In the genomic region with DNA sequence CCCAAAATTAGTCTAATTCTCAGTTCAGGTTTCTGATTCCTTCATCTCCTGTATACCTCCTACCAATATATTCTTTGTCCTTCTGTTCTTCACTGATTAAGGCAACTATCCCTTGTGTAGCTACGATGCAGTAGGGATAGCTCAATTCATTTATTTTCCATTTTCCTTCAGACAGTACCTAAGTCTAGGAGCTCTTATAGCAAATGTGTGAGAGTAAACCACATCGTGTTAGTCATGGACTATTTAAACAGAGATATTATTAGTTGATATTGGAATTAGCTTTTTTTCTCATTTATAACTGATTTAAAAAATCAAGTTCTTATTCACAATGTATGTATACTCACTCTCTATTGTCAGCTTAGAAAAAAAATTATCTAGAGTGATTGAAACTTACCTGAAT, we compare ENCODE assay signal across 24 cellular contexts.
DNase-seq lines count a peak whose midpoint lies in the region; ATAC-seq, FAIRE-seq and TF ChIP-seq lines count a peak whose summit lies in the region.
"Had no signal": no experiment of that assay in that cellular context is flagged by ENCODE, and none has a peak within 500 bp of the region (broad histone marks: within the 10 kb centered on the region; RNA-seq: fewer than 3 reads in every experiment).

No MANE protein-coding gene starts in this region.

- no peak overlapping the region for H3K27ac Mint-ChIP-seq in endodermal cell
- no peak overlapping the region for H3K27ac Mint-ChIP-seq in T-cell
- H3K27ac Mint-ChIP-seq: CD14-positive monocyte; CD4-positive, alpha-beta memory T cell; CD4-positive, CD25-positive, alpha-beta regulatory T cell; CD8-positive, alpha-beta memory T cell had no signal

- H3K9me3 Mint-ChIP-seq in endodermal cell: peaks cover 45% of the 10 kb centered on the region
- peaks cover 2 to 19% (median 18%) of the 10 kb centered on the region in 3 donors for H3K9me3 Mint-ChIP-seq in T-cell

- H3K4me1 Mint-ChIP-seq in endodermal cell: peaks cover under 1% of the 10 kb centered on the region
- no peaks in the 10 kb centered on the region for H3K4me1 Mint-ChIP-seq in T-cell
- H3K4me1 Mint-ChIP-seq: CD14-positive monocyte; CD4-positive, alpha-beta memory T cell; CD4-positive, CD25-positive, alpha-beta regulatory T cell; CD8-positive, alpha-beta memory T cell had no signal

- peaks cover 47% of the 10 kb centered on the region for H3K9me3 ChIP-seq in endodermal cell (ENCODE audit: control insufficient read depth, low read length)
- no peaks in the 10 kb centered on the region for H3K9me3 ChIP-seq in psoas muscle
- no peaks in the 10 kb centered on the region for H3K9me3 ChIP-seq in skeletal muscle tissue (ENCODE audit: control insufficient read depth in 3 of 3, low read length in 3 of 3)
- H3K9me3 ChIP-seq in HepG2 (ENCODE audit: low read length): peaks cover 8% of the 10 kb centered on the region
- H3K9me3 ChIP-seq: BE2C, BLaER1 had no signal

- in situ Hi-C loops in HepG2 (cut with HindIII; ENCODE audit: extremely low pct_ligation_motif_present, low pct_unique_long_range_greater_than_20kb): no loop called here

- intact Hi-C loops in psoas muscle (cut with DNase I): loop anchor here in 1 of 2 donors (5.0 kb wide), 1 partner anchor 77 kb away; no protein-coding TSS in a partner anchor
- intact Hi-C loops in HepG2 (cut with micrococcal nuclease; ENCODE audit: unreplicated experiment): no loop called here

- 94 to 100% methylated on average over 1 of the region's 2 CpGs for WGBS in endodermal cell (ENCODE audit: insufficient coverage in 1 of 2, insufficient read length in 1 of 2), 2 experiments
- WGBS in psoas muscle, 3 donors: 44 to 70% (median 47%) methylated on average over 2 of the region's 2 CpGs
- WGBS in HepG2 (ENCODE audit: low lambda C conversion rate): 6% methylated on average over 2 of the region's 2 CpGs

- H3K36me3 ChIP-seq in endodermal cell (ENCODE audit: control insufficient read depth, insufficient read depth, low read length): no peaks in the 10 kb centered on the region
- no peaks in the 10 kb centered on the region for H3K36me3 ChIP-seq in psoas muscle (ENCODE audit: insufficient read depth in 1 of 2, low read depth in 1 of 2)
- H3K36me3 ChIP-seq in skeletal muscle tissue (ENCODE audit: control insufficient read depth in 3 of 3, insufficient read depth in 3 of 3, low read length in 3 of 3): no peaks in the 10 kb centered on the region
- no peaks in the 10 kb centered on the region for H3K36me3 ChIP-seq in HepG2 (replicated peaks in 1 of 2; ENCODE audit: control insufficient read depth in 1 of 2, insufficient read depth in 2 of 2, low read length in 2 of 2)
- H3K36me3 ChIP-seq: BE2C, BLaER1 had no signal

- DNase-seq in endodermal cell (no peak), psoas muscle (no peak), HepG2 (ENCODE audit: low spot score) (no peak), T-cell (no peak)
- DNase-seq: 8988T; ACHN; BE2C; C1 segment of cervical spinal cord; CD4-positive, alpha-beta memory T cell; CD4-positive, CD25-positive, alpha-beta regulatory T cell; CD8-positive, alpha-beta memory T cell; DMS 273 treated with DMSO at 0.1 percent for 48 hours; DMS153; DMS79; DND-41; EL; GDM1 had no signal

- no peak overlapping the region for H2AFZ ChIP-seq in HepG2 (ENCODE audit: low read length)

- H3K4me2 ChIP-seq in HepG2 (ENCODE audit: low read depth, low read length): no peak overlapping the region
- H3K4me2 ChIP-seq: BLaER1 had no signal

- TF ChIP-seq CTCF in endodermal cell (conservative IDR thresholded peaks at IDR 0.05) (no peak), psoas muscle (IDR thresholded peaks at IDR 0.05) (no peak), HepG2 (CRISPR knock-in tag; IDR thresholded peaks at IDR 0.05) (no peak)

- H3K36me3 Mint-ChIP-seq in endodermal cell (ENCODE audit: low read depth): peaks cover 6% of the 10 kb centered on the region
- H3K36me3 Mint-ChIP-seq in T-cell: no peaks in the 10 kb centered on the region
- H3K36me3 Mint-ChIP-seq: CD14-positive monocyte; CD4-positive, alpha-beta memory T cell; CD4-positive, CD25-positive, alpha-beta regulatory T cell; CD8-positive, alpha-beta memory T cell had no signal

- BruUV-seq in HepG2 (replicated peaks; lab: Mats Ljungman, UMichigan): no TSS peak

- H3K27me3 Mint-ChIP-seq in endodermal cell (ENCODE audit: insufficient read depth): no peaks in the 10 kb centered on the region
- H3K27me3 Mint-ChIP-seq in T-cell: no peaks in the 10 kb centered on the region
- H3K27me3 Mint-ChIP-seq: CD4-positive, alpha-beta memory T cell; CD4-positive, CD25-positive, alpha-beta regulatory T cell; CD8-positive, alpha-beta memory T cell had no signal

- no peak for FAIRE-seq in HepG2 (lab: Jason Lieb, UNC)
- FAIRE-seq: A204.1, GM12878, GM12892, GM19239 had no signal

- no peak for TF ChIP-seq RAD21 in HepG2 (CRISPR knock-in tag; IDR thresholded peaks at IDR 0.05)

- TF ChIP-seq EP300 in HepG2 (IDR thresholded peaks at IDR 0.05; ENCODE audit: low read depth in 2 of 2, low read length in 2 of 2) (no peak), HepG2 (CRISPR knock-in tag; IDR thresholded peaks at IDR 0.05; ENCODE audit: borderline replicate concordance) (no peak)

- CTCF ChIA-PET in HepG2 (lab: Yijun Ruan, JAX; ENCODE audit: low intra/inter-chr PET ratio, low total read pairs): no interaction called here
- CTCF ChIA-PET in T-cell (lab: Charles Lee): no interaction called here

- no peaks in the 10 kb centered on the region for H4K20me1 ChIP-seq in HepG2 (ENCODE audit: insufficient read depth, low read length)
- H4K20me1 ChIP-seq: BLaER1 had no signal

- no peak overlapping the region for H3K27ac ChIP-seq in endodermal cell (ENCODE audit: low read depth, low read length)
- peak overlapping the region; percentile 48 for H3K27ac ChIP-seq in psoas muscle
- H3K27ac ChIP-seq in skeletal muscle tissue (ENCODE audit: low read depth, low read length): peak overlapping the region; percentile 67
- H3K27ac ChIP-seq in HepG2 (ENCODE audit: extremely low read length, insufficient read depth, low read length): no peak overlapping the region
- H3K27ac ChIP-seq: BLaER1 had no signal

- POLR2A ChIA-PET in HepG2 (lab: Yijun Ruan, JAX): no interaction called here
- POLR2A ChIA-PET in T-cell (lab: Charles Lee): no interaction called here

- H3K4me3 ChIP-seq in endodermal cell (ENCODE audit: low read length) (peak overlapping the region; percentile 22), psoas muscle (peak overlapping the region; percentile 43), skeletal muscle tissue (ENCODE audit: low read length in 3 of 3) (peak overlapping the region in 2 of 3 donors; percentile 11 to 15), HepG2 (replicated peaks in 1 of 3; ENCODE audit: insufficient read depth in 1 of 3, low read depth in 2 of 3, low read length in 3 of 3) (no peak overlapping the region)
- H3K4me3 ChIP-seq: BLaER1, GM12878 had no signal

- H3K4me3 Mint-ChIP-seq in endodermal cell: no peak overlapping the region
- H3K4me3 Mint-ChIP-seq in T-cell: no peak overlapping the region
- H3K4me3 Mint-ChIP-seq: CD14-positive monocyte; CD4-positive, alpha-beta memory T cell; CD4-positive, CD25-positive, alpha-beta regulatory T cell; CD8-positive, alpha-beta memory T cell had no signal

- H3K4me1 ChIP-seq in endodermal cell (ENCODE audit: control insufficient read depth, insufficient read depth, low read length): no peaks in the 10 kb centered on the region
- H3K4me1 ChIP-seq in psoas muscle: no peaks in the 10 kb centered on the region
- H3K4me1 ChIP-seq in skeletal muscle tissue (ENCODE audit: control insufficient read depth in 3 of 3, insufficient read depth in 3 of 3, low read length in 3 of 3): no peaks in the 10 kb centered on the region
- H3K4me1 ChIP-seq in HepG2 (ENCODE audit: insufficient read depth, low read length): no peaks in the 10 kb centered on the region
- H3K4me1 ChIP-seq: BE2C, BLaER1 had no signal

- no peaks in the 10 kb centered on the region for H3K79me2 ChIP-seq in HepG2 (ENCODE audit: insufficient read depth, low read length)

- no peaks in the 10 kb centered on the region for H3K27me3 ChIP-seq in endodermal cell (ENCODE audit: control insufficient read depth, insufficient read depth, low read length, poor library complexity, severe bottlenecking)
- H3K27me3 ChIP-seq in psoas muscle (ENCODE audit: insufficient read depth in 3 of 3, low read length in 2 of 3): no peaks in the 10 kb centered on the region
- no peaks in the 10 kb centered on the region for H3K27me3 ChIP-seq in skeletal muscle tissue (ENCODE audit: control insufficient read depth in 3 of 3, insufficient read depth in 3 of 3, low read length in 3 of 3)
- no peaks in the 10 kb centered on the region; a peak in 1 of 5 replicates for H3K27me3 ChIP-seq in HepG2 (ENCODE audit: control insufficient read depth in 1 of 2, insufficient read depth in 2 of 2, low read length in 2 of 2)
- H3K27me3 ChIP-seq: BE2C, BLaER1 had no signal

- ATAC-seq in psoas muscle (peak in 2 of 4 donors; percentile 51 to 54), HepG2 (no peak), T-cell (replicated peaks in 1 of 4) (no peak)
- ATAC-seq: GM12878 had no signal

- H3K9ac ChIP-seq in endodermal cell (ENCODE audit: extremely low read depth, low read length, poor library complexity, severe bottlenecking) (no peak overlapping the region), skeletal muscle tissue (ENCODE audit: low read depth in 1 of 3, low read length in 3 of 3) (peak overlapping the region; percentile 37 to 69 (median 61)), HepG2 (ENCODE audit: insufficient read depth, low read depth, low read length) (no peak overlapping the region)
- H3K9ac ChIP-seq: BLaER1 had no signal

- no peak for TF ChIP-seq POLR2A in HepG2 (IDR thresholded peaks at IDR 0.05; ENCODE audit: insufficient read depth in 1 of 2, low read depth in 2 of 2, low read length in 2 of 2)

TF ChIP-seq in HepG2, 621 proteins besides CTCF, POLR2A, EP300 and RAD21 (continues in another document):
- TF ChIP-seq ZFYVE20 (CRISPR knock-in tag; IDR thresholded peaks at IDR 0.05; ENCODE audit: borderline replicate concordance, low read depth) (no peak), MAZ (IDR thresholded peaks at IDR 0.05; ENCODE audit: borderline replicate concordance, low read depth, low read length) (no peak), MAZ (CRISPR knock-in tag; IDR thresholded peaks at IDR 0.05; ENCODE audit: low read depth) (no peak), NFKBIZ (CRISPR knock-in tag; IDR thresholded peaks at IDR 0.05) (no peak), SAFB2 (CRISPR knock-in tag; IDR thresholded peaks at IDR 0.05; ENCODE audit: borderline replicate concordance, low read depth) (no peak)
- TF ChIP-seq, protein P1, sequence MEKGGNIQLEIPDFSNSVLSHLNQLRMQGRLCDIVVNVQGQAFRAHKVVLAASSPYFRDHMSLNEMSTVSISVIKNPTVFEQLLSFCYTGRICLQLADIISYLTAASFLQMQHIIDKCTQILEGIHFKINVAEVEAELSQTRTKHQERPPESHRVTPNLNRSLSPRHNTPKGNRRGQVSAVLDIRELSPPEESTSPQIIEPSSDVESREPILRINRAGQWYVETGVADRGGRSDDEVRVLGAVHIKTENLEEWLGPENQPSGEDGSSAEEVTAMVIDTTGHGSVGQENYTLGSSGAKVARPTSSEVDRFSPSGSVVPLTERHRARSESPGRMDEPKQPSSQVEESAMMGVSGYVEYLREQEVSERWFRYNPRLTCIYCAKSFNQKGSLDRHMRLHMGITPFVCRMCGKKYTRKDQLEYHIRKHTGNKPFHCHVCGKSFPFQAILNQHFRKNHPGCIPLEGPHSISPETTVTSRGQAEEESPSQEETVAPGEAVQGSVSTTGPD (CRISPR knock-in tag; IDR thresholded peaks at IDR 0.05): no peak

Comparison
In these comparisons a context has a peak if more than half of its experiments do, and no peak if none do; other contexts are left out.
1. H3K27ac ChIP-seq: peak in psoas muscle (single experiment) and skeletal muscle tissue (single experiment); none in endodermal cell (single experiment) and HepG2 (single experiment).
2. H3K4me3 ChIP-seq: peak in endodermal cell (single experiment), psoas muscle (single experiment) and skeletal muscle tissue (2 of 3); none in HepG2 (0 of 3).
3. H3K9ac ChIP-seq: peak in skeletal muscle tissue (3 of 3); none in endodermal cell (single experiment) and HepG2 (single experiment).